In genomic region chr18:48896326-48896874, GRCh38 we compare ENCODE assay signal across 16 cellular contexts. TPM values are rescaled to one million over a fixed set of nuclear protein-coding genes. Genes with fewer than 3 reads are reported as not detected.
DNase-seq lines count a peak whose midpoint lies in the region; ATAC-seq and TF ChIP-seq lines count a peak whose summit lies in the region.
"Had no signal": no experiment of that assay in that cellular context is flagged by ENCODE, and none has a peak within 500 bp of the region (broad histone marks: within the 10 kb centered on the region; RNA-seq: fewer than 3 reads in every experiment).

No MANE protein-coding gene starts in this region.

- H4K20me1 ChIP-seq in GM23338 (replicated peaks; ENCODE audit: insufficient read depth) (no peaks in the 10 kb centered on the region), OCI-LY7 (ENCODE audit: insufficient read depth, low read length) (no peaks in the 10 kb centered on the region)

- H3K4me2 ChIP-seq in GM23338: no peak overlapping the region
- H3K4me2 ChIP-seq in OCI-LY7 (ENCODE audit: low read length): 0 out of 2 replicates have a peak overlapping the region, but pooled peaks have one; percentile 8

- no peak for DNase-seq in GM23338 (ENCODE audit: low spot score)
- DNase-seq in OCI-LY7 (ENCODE audit: low spot score): no peak
- no peak for DNase-seq in endodermal cell
- DNase-seq in progenitor cell of endocrine pancreas (ENCODE audit: low spot score, unreplicated experiment): no peak
- DNase-seq in COLO829 (ENCODE audit: low spot score): no peak
- no peak for DNase-seq in SW480 (ENCODE audit: low spot score)
- DNase-seq: activated CD8-positive, alpha-beta memory T cell treated with anti-CD3 and anti-CD28 coated beads for 24 hours; activated gamma-delta T cell; foreskin keratinocyte; NCI-H1092; stimulated activated CD4-positive, alpha-beta T cell treated with anti-CD3 and anti-CD28 coated beads, Interleukin-12 subunit alpha, Interleukin-12 subunit beta, amount 100 ng/mL, for 4 hours had no signal

- POLR2A ChIA-PET in OCI-LY7 (lab: Charles Lee): no interaction called here

- 93 to 97% methylated on average over 3 to 8 of the region's 8 CpGs for WGBS in endodermal cell (ENCODE audit: insufficient coverage in 1 of 2, insufficient read length in 1 of 2), 2 experiments

- H3K9me3 ChIP-seq in OCI-LY7 (ENCODE audit: low read length) (no peaks in the 10 kb centered on the region), endodermal cell (ENCODE audit: control insufficient read depth, low read length) (peaks cover 7% of the 10 kb centered on the region)
- H3K9me3 ChIP-seq: body of pancreas, prostate gland, testis had no signal

- no peak for TF ChIP-seq CTCF in GM23338 (conservative IDR thresholded peaks at IDR 0.05; ENCODE audit: low read depth in 2 of 2)
- TF ChIP-seq CTCF in OCI-LY7 (conservative IDR thresholded peaks at IDR 0.05; ENCODE audit: low read length): no peak
- TF ChIP-seq CTCF in endodermal cell (conservative IDR thresholded peaks at IDR 0.05): no peak
- no peak for TF ChIP-seq CTCF in progenitor cell of endocrine pancreas (IDR thresholded peaks at IDR 0.05; ENCODE audit: unreplicated experiment)

- no peaks in the 10 kb centered on the region for H3K27me3 ChIP-seq in GM23338 (ENCODE audit: insufficient read depth)
- H3K27me3 ChIP-seq in endodermal cell (ENCODE audit: control insufficient read depth, insufficient read depth, low read length, poor library complexity, severe bottlenecking): no peaks in the 10 kb centered on the region
- H3K27me3 ChIP-seq: body of pancreas, foreskin keratinocyte, testis had no signal

- no peaks in the 10 kb centered on the region for H3F3A ChIP-seq in GM23338 (replicated peaks; ENCODE audit: low read depth)

- H3K27ac Mint-ChIP-seq in GM23338 (peak overlapping the region; percentile 40; the same call in 1 of the 2 replicates), endodermal cell (peak overlapping the region; percentile 2), progenitor cell of endocrine pancreas (peak overlapping the region; percentile 80)

- H3K9me2 ChIP-seq in GM23338 (ENCODE audit: insufficient read depth): no peaks in the 10 kb centered on the region
- no peaks in the 10 kb centered on the region for H3K9me2 ChIP-seq in OCI-LY7 (ENCODE audit: insufficient read depth, low read length)

- H3K9me3 Mint-ChIP-seq in GM23338 (no peaks in the 10 kb centered on the region), endodermal cell (peaks cover 7% of the 10 kb centered on the region), progenitor cell of endocrine pancreas (ENCODE audit: low read depth) (peaks cover 5% of the 10 kb centered on the region)

- H3K4me3 ChIP-seq in GM23338 (no peak overlapping the region), OCI-LY7 (ENCODE audit: low read depth, low read length, poor library complexity, severe bottlenecking) (no peak overlapping the region), endodermal cell (ENCODE audit: low read length) (no peak overlapping the region)
- H3K4me3 ChIP-seq: body of pancreas, prostate gland, SK-N-MC, testis had no signal

- no TSS peak for BruUV-seq in OCI-LY7 (replicated peaks; lab: Mats Ljungman, UMichigan)

- H3K4me1 Mint-ChIP-seq in GM23338 (peaks cover 5% of the 10 kb centered on the region; the same call in 2 of the 3 replicates), endodermal cell (peaks cover 2% of the 10 kb centered on the region), progenitor cell of endocrine pancreas (ENCODE audit: low read depth) (peaks cover 1% of the 10 kb centered on the region)

- H3K9ac ChIP-seq in endodermal cell (ENCODE audit: extremely low read depth, low read length, poor library complexity, severe bottlenecking): no peak overlapping the region

- no peak for ATAC-seq in GM23338
- ATAC-seq in GM21619 (IDR thresholded peaks at IDR 0.05; ENCODE audit: unreplicated experiment): no peak

- H3K27ac ChIP-seq in GM23338 (ENCODE audit: low read depth) (no peak overlapping the region), OCI-LY7 (ENCODE audit: low read depth, low read length, poor library complexity, severe bottlenecking) (no peak overlapping the region), endodermal cell (ENCODE audit: low read depth, low read length) (no peak overlapping the region)
- H3K27ac ChIP-seq: foreskin keratinocyte, prostate gland, SK-N-MC, testis had no signal

- H3K36me3 Mint-ChIP-seq in GM23338 (ENCODE audit: low read depth) (no peaks in the 10 kb centered on the region), endodermal cell (ENCODE audit: low read depth) (peaks cover 3% of the 10 kb centered on the region), progenitor cell of endocrine pancreas (ENCODE audit: insufficient read depth) (no peaks in the 10 kb centered on the region)

- CTCF ChIA-PET in OCI-LY7 (lab: Charles Lee; ENCODE audit: unreplicated experiment): no interaction called here

- H3K4me3 Mint-ChIP-seq in GM23338 (no peak overlapping the region; the same call in 2 of the 3 replicates), endodermal cell (no peak overlapping the region), progenitor cell of endocrine pancreas (ENCODE audit: low read depth) (no peak overlapping the region)

- H3K27me3 Mint-ChIP-seq in GM23338 (ENCODE audit: insufficient read depth, low read depth, poor library complexity): no peaks in the 10 kb centered on the region
- H3K27me3 Mint-ChIP-seq in endodermal cell (ENCODE audit: insufficient read depth): peaks cover 1% of the 10 kb centered on the region
- no peaks in the 10 kb centered on the region for H3K27me3 Mint-ChIP-seq in progenitor cell of endocrine pancreas

- H3K79me2 ChIP-seq in GM23338 (replicated peaks; ENCODE audit: insufficient read depth) (no peaks in the 10 kb centered on the region), OCI-LY7 (ENCODE audit: insufficient read depth, low read depth, low read length) (no peaks in the 10 kb centered on the region)

- intact Hi-C loops in OCI-LY7 (cut with micrococcal nuclease; ENCODE audit: unreplicated experiment): loop anchor here (5.0 kb wide), 1 partner anchor 119 kb away; no protein-coding TSS in a partner anchor

- H3K36me3 ChIP-seq in GM23338 (ENCODE audit: insufficient read depth) (no peaks in the 10 kb centered on the region), OCI-LY7 (ENCODE audit: insufficient read depth, low read length) (no peaks in the 10 kb centered on the region), endodermal cell (ENCODE audit: control insufficient read depth, insufficient read depth, low read length) (no peaks in the 10 kb centered on the region)
- H3K36me3 ChIP-seq: prostate gland had no signal

- H3K4me1 ChIP-seq in GM23338 (ENCODE audit: insufficient read depth) (no peaks in the 10 kb centered on the region), OCI-LY7 (ENCODE audit: insufficient read depth, low read length, poor library complexity, severe bottlenecking) (peaks cover 11% of the 10 kb centered on the region), endodermal cell (ENCODE audit: control insufficient read depth, insufficient read depth, low read length) (no peaks in the 10 kb centered on the region)
- H3K4me1 ChIP-seq: testis had no signal

- H2AFZ ChIP-seq in GM23338 (peak overlapping the region; percentile 80; the same call in 1 of the 2 replicates), OCI-LY7 (ENCODE audit: low read length) (no peak overlapping the region)

TF ChIP-seq in GM23338, 12 proteins besides CTCF, POLR2A, EP300 and RAD21:
- TF ChIP-seq ZNF331 (CRISPR knock-in tag; IDR thresholded peaks at IDR 0.05; ENCODE audit: low read depth) (no peak), JUNB (IDR thresholded peaks at IDR 0.05; ENCODE audit: unreplicated experiment) (no peak), EZH2phosphoT487 (IDR thresholded peaks at IDR 0.05; ENCODE audit: unreplicated experiment) (no peak), ZNF114 (CRISPR knock-in tag; IDR thresholded peaks at IDR 0.05) (no peak)

RNA-seq across cellular contexts. Expression of gene SMAD7, which starts 54.4 kb away (rescaled TPM):
- total RNA-seq in GM23338 (2014; rRNA removed; shearing (Covaris generic)): 28.8 and 29.8 TPM in 2 replicates
- polyA plus RNA-seq in GM23338 (2016; fragmentation: Nextera tagmentation; extraction: Ambion mirVana): 11.8 and 12.0 TPM in 2 replicates
- 13.5 and 15.1 TPM in 2 replicates for total RNA-seq in OCI-LY7 (2014; rRNA removed; shearing (Covaris generic))
- total RNA-seq in OCI-LY7 (2022): 2.9 and 3.2 TPM in 2 replicates
- total RNA-seq in endodermal cell: 10 to 100 TPM; 52.4 to 67.4 TPM
- polyA plus RNA-seq in endodermal cell (2013, experiment 1 of 2): 16.5 TPM
- polyA plus RNA-seq in endodermal cell (2013, experiment 2 of 2): 16.2 TPM
- 24.3 and 27.8 TPM in 2 replicates for total RNA-seq in progenitor cell of endocrine pancreas

Comparison
In these comparisons a context has a peak if more than half of its experiments do, and no peak if none do; other contexts are left out.
1. H3K27ac Mint-ChIP-seq: peak in every context shown above with its lines; median percentile 80 in progenitor cell of endocrine pancreas; 40 in GM23338; 2 in endodermal cell.